Comparison of ENCODE assay signal across 1 cellular context in genomic region chr22:50641696-50642607, GRCh38.
TF ChIP-seq lines count a peak whose summit lies in the region.

No MANE protein-coding gene starts in this region.

TF ChIP-seq in HepG2, 621 proteins besides CTCF, POLR2A, EP300 and RAD21 (continues in another document):
- no peak for TF ChIP-seq CHCHD3 (CRISPR knock-in tag; IDR thresholded peaks at IDR 0.05)
- peak; percentile 31; the same call in 1 of the 2 replicates for TF ChIP-seq PHF8 (CRISPR knock-in tag; IDR thresholded peaks at IDR 0.05)
- TF ChIP-seq ZNF780A (CRISPR knock-in tag; IDR thresholded peaks at IDR 0.05): no peak
- TF ChIP-seq ZFP37 (CRISPR knock-in tag; IDR thresholded peaks at IDR 0.05; ENCODE audit: borderline replicate concordance): no peak
- no peak for TF ChIP-seq RBM22 (optimal IDR thresholded peaks at IDR 0.05; ENCODE audit: low read length)
- no peak for TF ChIP-seq ZSCAN21 (CRISPR knock-in tag; IDR thresholded peaks at IDR 0.05; ENCODE audit: borderline replicate concordance)
- no peak for TF ChIP-seq ZBED4 (CRISPR knock-in tag; IDR thresholded peaks at IDR 0.05; ENCODE audit: borderline replicate concordance)
- no peak for TF ChIP-seq PREB (CRISPR knock-in tag; IDR thresholded peaks at IDR 0.05)
- no peak for TF ChIP-seq ZNF343 (CRISPR knock-in tag; IDR thresholded peaks at IDR 0.05)
- TF ChIP-seq SALL2 (CRISPR knock-in tag; IDR thresholded peaks at IDR 0.05): 0 out of 2 replicates have a peak, but pooled peaks have one; percentile 70
- peak; percentile 45; the same call in 1 of the 2 replicates for TF ChIP-seq ZNF12 (CRISPR knock-in tag; IDR thresholded peaks at IDR 0.05)
- TF ChIP-seq ZNF691 (CRISPR knock-in tag; IDR thresholded peaks at IDR 0.05; ENCODE audit: borderline replicate concordance, low read depth): no peak
- peak; percentile 53; the same call in 1 of the 2 replicates for TF ChIP-seq POGZ (CRISPR knock-in tag; IDR thresholded peaks at IDR 0.05)
- TF ChIP-seq ZNF570 (CRISPR knock-in tag; IDR thresholded peaks at IDR 0.05; ENCODE audit: borderline replicate concordance): no peak
- no peak for TF ChIP-seq ZNF33A (CRISPR knock-in tag; IDR thresholded peaks at IDR 0.05; ENCODE audit: borderline replicate concordance)
- TF ChIP-seq MED13 (CRISPR knock-in tag; IDR thresholded peaks at IDR 0.05): peak; percentile 32; the same call in 1 of the 2 replicates
- TF ChIP-seq ETS1 (CRISPR knock-in tag; IDR thresholded peaks at IDR 0.05): peak; percentile 57; the same call in 1 of the 2 replicates
- TF ChIP-seq SMAD3 (CRISPR knock-in tag; IDR thresholded peaks at IDR 0.05): peak; percentile 76; the same call in 1 of the 2 replicates
- peak; percentile 68; the same call in 1 of the 2 replicates for TF ChIP-seq KLF12 (CRISPR knock-in tag; IDR thresholded peaks at IDR 0.05; ENCODE audit: borderline replicate concordance)
- TF ChIP-seq SOX5 (CRISPR knock-in tag; IDR thresholded peaks at IDR 0.05; ENCODE audit: borderline replicate concordance): peak; percentile 61; the same call in 1 of the 2 replicates
- TF ChIP-seq ZNF121 (CRISPR knock-in tag; IDR thresholded peaks at IDR 0.05): no peak
- no peak for TF ChIP-seq LRRFIP1 (CRISPR knock-in tag; conservative IDR thresholded peaks at IDR 0.05)
- TF ChIP-seq KLF13 (CRISPR knock-in tag; IDR thresholded peaks at IDR 0.05): no peak; the same call in 1 of the 2 replicates
- peak; percentile 45; the same call in 1 of the 2 replicates for TF ChIP-seq ZNF766 (CRISPR knock-in tag; IDR thresholded peaks at IDR 0.05; ENCODE audit: borderline replicate concordance)
- no peak for TF ChIP-seq SUZ12 (IDR thresholded peaks at IDR 0.05; ENCODE audit: low read depth, low read length)
- TF ChIP-seq THAP8 (CRISPR knock-in tag; IDR thresholded peaks at IDR 0.05; ENCODE audit: borderline replicate concordance): no peak
- TF ChIP-seq JUN (CRISPR knock-in tag; IDR thresholded peaks at IDR 0.05): no peak; the same call in 1 of the 2 replicates
- TF ChIP-seq ZNF234 (CRISPR knock-in tag; conservative IDR thresholded peaks at IDR 0.05): no peak
- TF ChIP-seq ZNF460 (CRISPR knock-in tag; IDR thresholded peaks at IDR 0.05; ENCODE audit: borderline replicate concordance): peak; percentile 46; the same call in 1 of the 2 replicates
- no peak for TF ChIP-seq ZBTB40 (IDR thresholded peaks at IDR 0.05)
- 0 out of 2 replicates have a peak, but pooled peaks have one; percentile 6 for TF ChIP-seq ZBTB40 (CRISPR knock-in tag; IDR thresholded peaks at IDR 0.05)
- no peak for TF ChIP-seq GMEB2 (CRISPR knock-in tag; IDR thresholded peaks at IDR 0.05; ENCODE audit: low read depth)
- no peak for TF ChIP-seq ETV6 (CRISPR knock-in tag; conservative IDR thresholded peaks at IDR 0.05)
- TF ChIP-seq ZUFSP (CRISPR knock-in tag; IDR thresholded peaks at IDR 0.05; ENCODE audit: borderline replicate concordance): no peak
